Comparison of ENCODE assay signal across 9 cellular contexts in the genomic region with DNA sequence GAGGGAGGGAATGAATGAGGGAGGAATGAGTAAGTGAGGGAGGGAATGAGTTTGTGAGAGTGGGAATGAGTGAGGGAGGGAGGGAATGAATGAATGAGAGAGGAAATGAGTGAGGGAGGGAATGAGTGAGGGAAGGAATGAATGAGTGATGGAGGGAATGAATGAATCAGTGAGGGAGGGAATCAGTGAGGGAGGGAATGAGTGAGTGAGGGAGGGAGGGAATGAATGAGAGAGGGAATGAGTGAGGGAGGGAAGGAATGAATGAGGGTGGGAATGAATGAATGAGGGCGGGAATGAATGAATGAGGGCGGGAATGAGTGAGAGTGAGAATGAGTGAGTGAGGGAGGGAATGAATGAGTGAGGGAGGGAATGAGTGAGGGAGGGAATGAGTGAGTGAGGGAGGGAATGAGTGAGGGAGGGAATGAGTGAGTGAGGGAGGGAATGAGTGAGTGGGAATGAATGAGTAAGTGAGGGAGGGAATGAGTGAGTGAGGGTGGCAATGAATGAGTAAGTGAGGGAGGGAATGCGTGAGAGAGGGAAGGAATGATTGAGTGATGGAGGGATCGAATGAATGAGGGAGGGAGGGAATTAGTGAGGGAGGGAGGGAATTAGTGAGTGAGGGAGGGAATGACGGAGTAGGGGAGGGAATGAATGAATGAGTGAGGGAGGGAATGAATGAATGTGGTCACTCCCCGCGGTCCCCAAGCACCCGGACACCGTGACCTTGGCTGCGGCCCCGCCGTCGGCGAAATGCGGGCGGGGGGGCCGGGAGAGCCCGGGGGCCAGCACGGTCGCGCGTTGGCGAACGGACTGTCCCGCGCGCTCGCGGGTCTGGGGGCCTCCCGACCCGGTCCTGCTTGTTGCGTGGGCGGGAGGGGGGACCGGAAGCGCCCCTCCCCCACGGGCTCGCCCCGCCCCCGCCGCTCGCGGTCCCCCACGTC. TPM values are rescaled to one million over a fixed set of nuclear protein-coding genes. Genes with fewer than 3 reads are reported as not detected.
DNase-seq lines count a peak whose midpoint lies in the region; ATAC-seq and TF ChIP-seq lines count a peak whose summit lies in the region.
"Had no signal": no experiment of that assay in that cellular context is flagged by ENCODE, and none has a peak within 500 bp of the region (broad histone marks: within the 10 kb centered on the region; RNA-seq: fewer than 3 reads in every experiment).

No MANE protein-coding gene starts in this region.

- CTCF ChIA-PET in BJ (lab: Yijun Ruan, JAX), result no interaction called here

- H3K4me1 ChIP-seq in thymus (ENCODE audit: control insufficient read depth, insufficient read depth, low read length), result peaks cover 19% of the 10 kb centered on the region

- peaks cover 41% of the 10 kb centered on the region for H3K4me1 Mint-ChIP-seq in activated naive CD8-positive, alpha-beta T cell treated with anti-CD3 and anti-CD28 coated beads, Interleukin-2, amount 10 ng/mL, durations not matched to agents 7 days and 5 days

- ATAC-seq in activated naive CD8-positive, alpha-beta T cell treated with anti-CD3 and anti-CD28 coated beads, Interleukin-2, amount 10 ng/mL, durations not matched to agents 7 days and 5 days (ENCODE audit: low read depth), result no peak
- ATAC-seq in GM21529 (IDR thresholded peaks at IDR 0.05; ENCODE audit: unreplicated experiment) (no peak), HG03521 (IDR thresholded peaks at IDR 0.05; ENCODE audit: unreplicated experiment) (no peak)

- peak overlapping the region; percentile 90 for H3K4me3 Mint-ChIP-seq in activated naive CD8-positive, alpha-beta T cell treated with anti-CD3 and anti-CD28 coated beads, Interleukin-2, amount 10 ng/mL, durations not matched to agents 7 days and 5 days

- H3K27ac ChIP-seq in thymus (ENCODE audit: low read depth), result peak overlapping the region; percentile 86

- no peaks in the 10 kb centered on the region for H3K9me3 Mint-ChIP-seq in activated naive CD8-positive, alpha-beta T cell treated with anti-CD3 and anti-CD28 coated beads, Interleukin-2, amount 10 ng/mL, durations not matched to agents 7 days and 5 days

- no peaks in the 10 kb centered on the region for H3K27me3 Mint-ChIP-seq in activated naive CD8-positive, alpha-beta T cell treated with anti-CD3 and anti-CD28 coated beads, Interleukin-2, amount 10 ng/mL, durations not matched to agents 7 days and 5 days

- no peak for TF ChIP-seq CTCF in BJ (IDR thresholded peaks at IDR 0.05; ENCODE audit: insufficient read depth, low read depth, low read length)
- no peak for TF ChIP-seq CTCF in kidney epithelial cell (IDR thresholded peaks at IDR 0.05; ENCODE audit: insufficient read depth, low read length, poor library complexity, severe bottlenecking)

- H3K27ac Mint-ChIP-seq in activated naive CD8-positive, alpha-beta T cell treated with anti-CD3 and anti-CD28 coated beads, Interleukin-2, amount 10 ng/mL, durations not matched to agents 7 days and 5 days, result peak overlapping the region; percentile 99

- H3K36me3 ChIP-seq in BJ (ENCODE audit: control insufficient read depth, insufficient read depth, low read length) (peaks cover 8% of the 10 kb centered on the region), kidney epithelial cell (ENCODE audit: control insufficient read depth, insufficient read depth, low read length) (peaks cover 2% of the 10 kb centered on the region), thymus (ENCODE audit: control insufficient read depth, insufficient read depth) (peaks cover 15% of the 10 kb centered on the region)

- no peaks in the 10 kb centered on the region for H3K27me3 ChIP-seq in BJ (ENCODE audit: control insufficient read depth, insufficient read depth, low read length)
- H3K27me3 ChIP-seq in kidney epithelial cell (ENCODE audit: control insufficient read depth, insufficient read depth, low read length), result no peaks in the 10 kb centered on the region
- H3K27me3 ChIP-seq in thymus (ENCODE audit: control insufficient read depth, insufficient read depth), result no peaks in the 10 kb centered on the region

- peak; percentile 66 for TF ChIP-seq POLR2A in GM18951 (IDR thresholded peaks at IDR 0.05; ENCODE audit: extremely low read depth, insufficient read depth, insufficient read length)

- in situ Hi-C loops in GM18951 (cut with MboI; ENCODE audit: low sequenced_read_pairs, unreplicated experiment), result no loop called here

- 5% methylated on average over 42 of the region's 43 CpGs for WGBS in thymus

- H3K4me3 ChIP-seq in BJ (ENCODE audit: low read depth, low read length), result peak overlapping the region; percentile 60
- H3K4me3 ChIP-seq in Jurkat, Clone E6-1 (ENCODE audit: low read length), result peak overlapping the region; percentile 51
- peak overlapping the region; percentile 58 for H3K4me3 ChIP-seq in kidney epithelial cell (ENCODE audit: low read depth, low read length)
- H3K4me3 ChIP-seq in thymus (ENCODE audit: low read length), result peak overlapping the region; percentile 93

- POLR2A ChIA-PET in BJ (lab: Charles Lee), result interaction anchor here (0.6 kb wide), 1 partner anchor 13 kb away, joined by 3 read pairs; no protein-coding TSS in a partner anchor
- POLR2A ChIA-PET in activated naive CD8-positive, alpha-beta T cell treated with anti-CD3 and anti-CD28 coated beads, Interleukin-2, amount 10 ng/mL, durations not matched to agents 7 days and 5 days (lab: Charles Lee), result interaction anchor here (0.6 to 1.6 kb wide), 4 partner anchors 24 to 474 kb away, joined by 3 to 13 read pairs (median 9); partner anchors contain the start of genes BAIAP3, CRAMP1, IFT140 and NUBP2

- H3K36me3 Mint-ChIP-seq in activated naive CD8-positive, alpha-beta T cell treated with anti-CD3 and anti-CD28 coated beads, Interleukin-2, amount 10 ng/mL, durations not matched to agents 7 days and 5 days, result peaks cover 11% of the 10 kb centered on the region

- H3K9me3 ChIP-seq in thymus (ENCODE audit: control insufficient read depth), result no peaks in the 10 kb centered on the region

- DNase-seq in BJ (ENCODE audit: low read depth) (no peak), kidney epithelial cell (ENCODE audit: low read depth) (no peak)
- DNase-seq in Jurkat, Clone E6-1 (ENCODE audit: low read depth, low spot score), result peak; percentile 53
- DNase-seq in activated naive CD8-positive, alpha-beta T cell treated with anti-CD3 and anti-CD28 coated beads, Interleukin-2, amount 10 ng/mL, durations not matched to agents 7 days and 5 days, result no peak

RNA-seq across cellular contexts. Expression of gene UBE2I, which starts 1.1 kb away (rescaled TPM):
- polyA plus RNA-seq in BJ (2011; rRNA removed) (81.2 and 138 TPM in 2 replicates), thymus (105 TPM)
- 36.5 and 41.7 TPM in 2 replicates for polyA minus RNA-seq in BJ (2011; rRNA and poly(A)+ RNA removed)
- polyA plus RNA-seq in Jurkat, Clone E6-1 (2012; ENCODE audit: insufficient read depth, insufficient read length), result 354 TPM
- 100 to 1,000 TPM; 211 to 232 TPM for total RNA-seq in activated naive CD8-positive, alpha-beta T cell treated with anti-CD3 and anti-CD28 coated beads, Interleukin-2, amount 10 ng/mL, durations not matched to agents 7 days and 5 days
- total RNA-seq in kidney epithelial cell, result 129 and 139 TPM in 2 replicates

RNA-seq across cellular contexts. Expression of gene BAIAP3, which starts 25.1 kb away (rescaled TPM):
- polyA plus RNA-seq in BJ (2011; rRNA removed), result 0.29 and 0.33 TPM in 2 replicates
- polyA minus RNA-seq in BJ (2011; rRNA and poly(A)+ RNA removed), result 0.14 and 0.51 TPM in 2 replicates
- polyA plus RNA-seq in Jurkat, Clone E6-1 (2012; ENCODE audit: insufficient read depth, insufficient read length), result 0.70 TPM
- 10 to 100 TPM; 27.4 to 31.2 TPM for total RNA-seq in activated naive CD8-positive, alpha-beta T cell treated with anti-CD3 and anti-CD28 coated beads, Interleukin-2, amount 10 ng/mL, durations not matched to agents 7 days and 5 days
- 1.2 and 5.8 TPM in 2 replicates for total RNA-seq in kidney epithelial cell
- 5.4 TPM for polyA plus RNA-seq in thymus

RNA-seq across cellular contexts. Expression of gene TSR3, which starts 43.4 kb away (rescaled TPM):
- polyA plus RNA-seq in BJ (2011; rRNA removed), result 43.1 and 52.3 TPM in 2 replicates
- 18.9 and 22.7 TPM in 2 replicates for polyA minus RNA-seq in BJ (2011; rRNA and poly(A)+ RNA removed)
- 65.9 TPM for polyA plus RNA-seq in Jurkat, Clone E6-1 (2012; ENCODE audit: insufficient read depth, insufficient read length)
- total RNA-seq in activated naive CD8-positive, alpha-beta T cell treated with anti-CD3 and anti-CD28 coated beads, Interleukin-2, amount 10 ng/mL, durations not matched to agents 7 days and 5 days, result 10 to 100 TPM; 43.8 to 44.2 TPM
- 138 and 144 TPM in 2 replicates for total RNA-seq in kidney epithelial cell
- polyA plus RNA-seq in thymus, result 46.8 TPM

RNA-seq across cellular contexts. Expression of gene GNPTG, which starts 43.4 kb away (rescaled TPM):
- polyA plus RNA-seq in BJ (2011; rRNA removed) (74.1 and 113 TPM in 2 replicates), thymus (61.3 TPM)
- polyA minus RNA-seq in BJ (2011; rRNA and poly(A)+ RNA removed), result 29.4 and 36.8 TPM in 2 replicates
- 20.4 TPM for polyA plus RNA-seq in Jurkat, Clone E6-1 (2012; ENCODE audit: insufficient read depth, insufficient read length)
- 10 to 100 TPM; 43.2 to 46.5 TPM for total RNA-seq in activated naive CD8-positive, alpha-beta T cell treated with anti-CD3 and anti-CD28 coated beads, Interleukin-2, amount 10 ng/mL, durations not matched to agents 7 days and 5 days
- total RNA-seq in kidney epithelial cell, result 103 and 104 TPM in 2 replicates

RNA-seq across cellular contexts. Expression of gene TPSD1, which starts 52.4 kb away (rescaled TPM):
- polyA plus RNA-seq in BJ (2011; rRNA removed), result not detected in 2 replicates
- not detected in 2 replicates for polyA minus RNA-seq in BJ (2011; rRNA and poly(A)+ RNA removed)
- not detected for polyA plus RNA-seq in Jurkat, Clone E6-1 (2012; ENCODE audit: insufficient read depth, insufficient read length)
- total RNA-seq in activated naive CD8-positive, alpha-beta T cell treated with anti-CD3 and anti-CD28 coated beads, Interleukin-2, amount 10 ng/mL, durations not matched to agents 7 days and 5 days, result not detected
- total RNA-seq in kidney epithelial cell, result not detected in 2 replicates
- 1.1 TPM for polyA plus RNA-seq in thymus
- total RNA-seq: T-helper 2 cell treated with Interferon-gamma antibody and Interleukin-4, amounts not matched to agents 100 ng/mL and 5 ng/mL, for 36 hours had no signal
